In the genomic region with DNA sequence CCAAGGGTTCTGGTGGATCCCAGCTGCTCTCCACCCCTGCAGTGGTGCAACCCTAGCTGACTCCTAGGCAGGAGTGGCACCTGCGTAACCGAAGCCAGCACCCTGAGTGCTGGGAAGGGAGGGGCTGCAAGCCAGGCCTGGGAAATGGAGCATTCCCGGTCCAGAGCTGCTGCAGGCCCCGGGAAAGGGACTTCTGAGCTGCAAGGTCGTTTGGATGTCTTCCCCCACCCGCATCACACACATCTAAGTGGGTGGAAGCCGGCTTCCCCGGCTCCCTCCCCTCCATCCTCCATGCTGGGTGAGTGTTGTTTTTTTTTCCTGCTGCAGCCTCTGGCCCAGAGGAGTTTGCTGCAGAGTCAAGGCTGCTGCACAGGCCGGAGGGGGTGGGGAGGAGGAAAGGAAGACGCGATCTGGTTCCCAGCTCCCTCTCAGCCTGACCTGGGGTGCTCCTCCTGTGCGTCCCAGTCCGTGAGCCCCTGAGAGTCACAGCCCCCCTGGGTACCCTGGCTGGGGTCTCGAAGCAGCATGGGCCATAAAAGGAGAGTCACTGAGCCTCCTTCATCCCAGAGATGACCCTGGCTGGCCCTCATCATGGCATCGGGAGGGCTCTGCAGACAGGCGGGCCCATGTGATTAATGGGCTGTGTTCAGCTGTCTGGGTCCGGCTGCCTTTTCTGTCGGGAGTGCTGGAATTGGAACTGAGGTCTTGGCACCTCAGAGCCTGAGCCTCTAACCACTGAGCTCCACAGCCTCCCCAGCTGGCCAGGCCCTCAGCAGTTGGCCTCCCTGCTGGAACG, we compare ENCODE assay signal across 2 cellular contexts.
TF ChIP-seq lines count a peak whose summit lies in the region.

No MANE protein-coding gene starts in this region.

TF ChIP-seq in neural cell, 6 proteins besides CTCF, POLR2A, EP300 and RAD21:
- TF ChIP-seq, protein P1, sequence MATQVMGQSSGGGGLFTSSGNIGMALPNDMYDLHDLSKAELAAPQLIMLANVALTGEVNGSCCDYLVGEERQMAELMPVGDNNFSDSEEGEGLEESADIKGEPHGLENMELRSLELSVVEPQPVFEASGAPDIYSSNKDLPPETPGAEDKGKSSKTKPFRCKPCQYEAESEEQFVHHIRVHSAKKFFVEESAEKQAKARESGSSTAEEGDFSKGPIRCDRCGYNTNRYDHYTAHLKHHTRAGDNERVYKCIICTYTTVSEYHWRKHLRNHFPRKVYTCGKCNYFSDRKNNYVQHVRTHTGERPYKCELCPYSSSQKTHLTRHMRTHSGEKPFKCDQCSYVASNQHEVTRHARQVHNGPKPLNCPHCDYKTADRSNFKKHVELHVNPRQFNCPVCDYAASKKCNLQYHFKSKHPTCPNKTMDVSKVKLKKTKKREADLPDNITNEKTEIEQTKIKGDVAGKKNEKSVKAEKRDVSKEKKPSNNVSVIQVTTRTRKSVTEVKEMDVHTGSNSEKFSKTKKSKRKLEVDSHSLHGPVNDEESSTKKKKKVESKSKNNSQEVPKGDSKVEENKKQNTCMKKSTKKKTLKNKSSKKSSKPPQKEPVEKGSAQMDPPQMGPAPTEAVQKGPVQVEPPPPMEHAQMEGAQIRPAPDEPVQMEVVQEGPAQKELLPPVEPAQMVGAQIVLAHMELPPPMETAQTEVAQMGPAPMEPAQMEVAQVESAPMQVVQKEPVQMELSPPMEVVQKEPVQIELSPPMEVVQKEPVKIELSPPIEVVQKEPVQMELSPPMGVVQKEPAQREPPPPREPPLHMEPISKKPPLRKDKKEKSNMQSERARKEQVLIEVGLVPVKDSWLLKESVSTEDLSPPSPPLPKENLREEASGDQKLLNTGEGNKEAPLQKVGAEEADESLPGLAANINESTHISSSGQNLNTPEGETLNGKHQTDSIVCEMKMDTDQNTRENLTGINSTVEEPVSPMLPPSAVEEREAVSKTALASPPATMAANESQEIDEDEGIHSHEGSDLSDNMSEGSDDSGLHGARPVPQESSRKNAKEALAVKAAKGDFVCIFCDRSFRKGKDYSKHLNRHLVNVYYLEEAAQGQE (IDR thresholded peaks at IDR 0.05; ENCODE audit: borderline replicate concordance), result no peak
- TF ChIP-seq EZH2 (IDR thresholded peaks at IDR 0.05; ENCODE audit: borderline replicate concordance, insufficient read depth, low read length, poor library complexity, severe bottlenecking), result no peak
- TF ChIP-seq TAF1 (IDR thresholded peaks at IDR 0.05; ENCODE audit: low read depth), result no peak
- no peak for TF ChIP-seq MXI1 (conservative IDR thresholded peaks at IDR 0.05; ENCODE audit: poor library complexity, severe bottlenecking)
- TF ChIP-seq SMC3 (conservative IDR thresholded peaks at IDR 0.05; ENCODE audit: poor library complexity), result no peak
- TF ChIP-seq POLR2AphosphoS5 (IDR thresholded peaks at IDR 0.05), result no peak

TF ChIP-seq in SK-N-SH, 30 proteins besides CTCF, POLR2A, EP300 and RAD21:
- no peak for TF ChIP-seq JUND (IDR thresholded peaks at IDR 0.05)
- no peak for TF ChIP-seq TAF1 (IDR thresholded peaks at IDR 0.05; ENCODE audit: borderline replicate concordance, low read depth, low read length)
- no peak for TF ChIP-seq USF2 (IDR thresholded peaks at IDR 0.05; ENCODE audit: borderline replicate concordance, low read depth, low read length)
- TF ChIP-seq FOSL2 (IDR thresholded peaks at IDR 0.05; ENCODE audit: borderline replicate concordance, low read depth), result no peak
- TF ChIP-seq MXI1 (IDR thresholded peaks at IDR 0.05; ENCODE audit: low read depth, low read length), result no peak
- TF ChIP-seq, protein P1 (IDR thresholded peaks at IDR 0.05; ENCODE audit: low read depth, low read length), result no peak
- TF ChIP-seq, protein P2, sequence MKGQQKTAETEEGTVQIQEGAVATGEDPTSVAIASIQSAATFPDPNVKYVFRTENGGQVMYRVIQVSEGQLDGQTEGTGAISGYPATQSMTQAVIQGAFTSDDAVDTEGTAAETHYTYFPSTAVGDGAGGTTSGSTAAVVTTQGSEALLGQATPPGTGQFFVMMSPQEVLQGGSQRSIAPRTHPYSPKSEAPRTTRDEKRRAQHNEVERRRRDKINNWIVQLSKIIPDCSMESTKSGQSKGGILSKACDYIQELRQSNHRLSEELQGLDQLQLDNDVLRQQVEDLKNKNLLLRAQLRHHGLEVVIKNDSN (IDR thresholded peaks at IDR 0.05; ENCODE audit: borderline replicate concordance, low read depth), result no peak
- no peak for TF ChIP-seq FOXJ3 (CRISPR knock-in tag; IDR thresholded peaks at IDR 0.05)
- no peak for TF ChIP-seq SIN3A (IDR thresholded peaks at IDR 0.05; ENCODE audit: borderline replicate concordance, low read depth, low read length)
- no peak for TF ChIP-seq EZH2phosphoT487 (IDR thresholded peaks at IDR 0.05; ENCODE audit: borderline replicate concordance, low read depth)
- no peak for TF ChIP-seq NRF1 (IDR thresholded peaks at IDR 0.05; ENCODE audit: low read depth, low read length)
- TF ChIP-seq, protein P3, sequence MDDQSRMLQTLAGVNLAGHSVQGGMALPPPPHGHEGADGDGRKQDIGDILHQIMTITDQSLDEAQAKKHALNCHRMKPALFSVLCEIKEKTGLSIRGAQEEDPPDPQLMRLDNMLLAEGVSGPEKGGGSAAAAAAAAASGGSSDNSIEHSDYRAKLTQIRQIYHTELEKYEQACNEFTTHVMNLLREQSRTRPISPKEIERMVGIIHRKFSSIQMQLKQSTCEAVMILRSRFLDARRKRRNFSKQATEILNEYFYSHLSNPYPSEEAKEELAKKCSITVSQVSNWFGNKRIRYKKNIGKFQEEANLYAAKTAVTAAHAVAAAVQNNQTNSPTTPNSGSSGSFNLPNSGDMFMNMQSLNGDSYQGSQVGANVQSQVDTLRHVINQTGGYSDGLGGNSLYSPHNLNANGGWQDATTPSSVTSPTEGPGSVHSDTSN (IDR thresholded peaks at IDR 0.05), result no peak
- TF ChIP-seq, protein P4, sequence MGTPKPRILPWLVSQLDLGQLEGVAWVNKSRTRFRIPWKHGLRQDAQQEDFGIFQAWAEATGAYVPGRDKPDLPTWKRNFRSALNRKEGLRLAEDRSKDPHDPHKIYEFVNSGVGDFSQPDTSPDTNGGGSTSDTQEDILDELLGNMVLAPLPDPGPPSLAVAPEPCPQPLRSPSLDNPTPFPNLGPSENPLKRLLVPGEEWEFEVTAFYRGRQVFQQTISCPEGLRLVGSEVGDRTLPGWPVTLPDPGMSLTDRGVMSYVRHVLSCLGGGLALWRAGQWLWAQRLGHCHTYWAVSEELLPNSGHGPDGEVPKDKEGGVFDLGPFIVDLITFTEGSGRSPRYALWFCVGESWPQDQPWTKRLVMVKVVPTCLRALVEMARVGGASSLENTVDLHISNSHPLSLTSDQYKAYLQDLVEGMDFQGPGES (IDR thresholded peaks at IDR 0.05; ENCODE audit: low read depth, low read length), result no peak
- no peak for TF ChIP-seq FOXM1 (IDR thresholded peaks at IDR 0.05; ENCODE audit: low read depth)
- TF ChIP-seq TEAD4 (IDR thresholded peaks at IDR 0.05; ENCODE audit: borderline replicate concordance, insufficient read depth), result no peak
- TF ChIP-seq TCF12 (IDR thresholded peaks at IDR 0.05), result no peak
- TF ChIP-seq MEF2A (IDR thresholded peaks at IDR 0.05; ENCODE audit: borderline replicate concordance, low read depth), result no peak
